In genomic region chr1:161749509-161750407, GRCh38 we compare ENCODE assay signal across 1 cellular context.
TF ChIP-seq lines count a peak whose summit lies in the region.

Gene DUSP12 (plus strand): TSS chr1:161749786. CDS start chr1:161749802, 16 bp downstream.

TF ChIP-seq in K562, 482 proteins besides CTCF, POLR2A, EP300 and RAD21 (continued from another document and continues in another):
- TF ChIP-seq CUX1 (CRISPR knock-in tag; IDR thresholded peaks at IDR 0.05) (no peak), IRF9 (tag; IDR thresholded peaks at IDR 0.05) (no peak), TAF1 (IDR thresholded peaks at IDR 0.05; ENCODE audit: control insufficient read depth, extremely low read depth, insufficient read depth, low read length, severe bottlenecking) (peak; percentile 83), WHSC1 (IDR thresholded peaks at IDR 0.05; ENCODE audit: low read length) (no peak), IRF2 (CRISPR knock-in tag; IDR thresholded peaks at IDR 0.05) (no peak), ID3 (CRISPR knock-in tag; IDR thresholded peaks at IDR 0.05) (no peak), ID3 (tag; IDR thresholded peaks at IDR 0.05) (peak; percentile 77), SNAPC5 (CRISPR knock-in tag; IDR thresholded peaks at IDR 0.05) (no peak), SPI1 (IDR thresholded peaks at IDR 0.05; ENCODE audit: borderline replicate concordance, low read depth, low read length) (no peak), TEAD1 (CRISPR knock-in tag; IDR thresholded peaks at IDR 0.05) (peak; percentile 29 to 94; a peak in 2 of 4 replicates), ZMIZ1 (IDR thresholded peaks at IDR 0.05; ENCODE audit: low read depth in 2 of 2, low read length in 2 of 2) (0 out of 4 replicates have a peak, but pooled peaks of 1 of the 2 experiments have one; percentile 46), ZNF75A (CRISPR knock-in tag; IDR thresholded peaks at IDR 0.05) (no peak), HEY1 (CRISPR knock-in tag; IDR thresholded peaks at IDR 0.05; ENCODE audit: borderline replicate concordance) (no peak), CHD7 (IDR thresholded peaks at IDR 0.05; ENCODE audit: low read depth, low read length) (no peak), ZNF253 (CRISPR knock-in tag; conservative IDR thresholded peaks at IDR 0.05) (no peak), CBX2 (IDR thresholded peaks at IDR 0.05; ENCODE audit: insufficient read depth, low read length, poor library complexity, severe bottlenecking) (no peak), ZNF407 (IDR thresholded peaks at IDR 0.05; ENCODE audit: low read depth) (peak; percentile 55; the same call in 1 of the 2 replicates)
